In genomic region chr1:94654919-94655318, GRCh38 we compare ENCODE assay signal across 1 cellular context.
TF ChIP-seq lines count a peak whose summit lies in the region.

No MANE protein-coding gene starts in this region.

TF ChIP-seq in H1, 55 proteins besides CTCF, POLR2A, EP300 and RAD21:
- TF ChIP-seq GTF2F1 (IDR thresholded peaks at IDR 0.05; ENCODE audit: borderline replicate concordance, low read depth, low read length): no peak
- TF ChIP-seq ZNF274 (IDR thresholded peaks at IDR 0.05; ENCODE audit: borderline replicate concordance, extremely low read depth, low read length): no peak
- no peak for TF ChIP-seq POLR2AphosphoS5 (IDR thresholded peaks at IDR 0.05; ENCODE audit: low read depth, low read length)
- no peak for TF ChIP-seq EZH2 (IDR thresholded peaks at IDR 0.05; ENCODE audit: low read depth, low read length, severe bottlenecking)
- no peak for TF ChIP-seq SUZ12 (IDR thresholded peaks at IDR 0.05; ENCODE audit: low read length)
- TF ChIP-seq SRF (IDR thresholded peaks at IDR 0.05; ENCODE audit: low read depth, low read length): no peak
